ENCODE assay signal across 20 cellular contexts in genomic region chr12:9271875-9272274, GRCh38.
DNase-seq lines count a peak whose midpoint lies in the region; ATAC-seq, FAIRE-seq and TF ChIP-seq lines count a peak whose summit lies in the region.
"Had no signal": no experiment of that assay in that cellular context is flagged by ENCODE, and none has a peak within 500 bp of the region (broad histone marks: within the 10 kb centered on the region; RNA-seq: fewer than 3 reads in every experiment).

No MANE protein-coding gene starts in this region.

- intact Hi-C loops in left cardiac atrium (cut with DNase I): no loop called here
- intact Hi-C loops in left ventricle myocardium superior (cut with micrococcal nuclease): no loop called here

- no peak overlapping the region for H3K4me3 ChIP-seq in fibroblast of villous mesenchyme (ENCODE audit: low read depth, low read length)
- H3K4me3 ChIP-seq: BLaER1, GM12878, GM23248 had no signal

- peak; percentile 57 to 75 for ATAC-seq in left cardiac atrium
- ATAC-seq in left ventricle myocardium superior: no peak
- ATAC-seq: CD8-positive, alpha-beta T cell; GM12878 had no signal

- FAIRE-seq in urothelium cell line (lab: Jason Lieb, UNC) (peak; percentile 9), D721Med (lab: Jason Lieb, UNC) (no peak)
- FAIRE-seq: GM12878, GM19239, H1 had no signal

- DNase-seq in left cardiac atrium (peak; percentile 15), left ventricle myocardium superior (no peak), fibroblast of villous mesenchyme (ENCODE audit: low read depth) (peak; percentile 7), urothelium cell line (ENCODE audit: low spot score) (no peak), D721Med (ENCODE audit: insufficient read length, low spot score) (no peak), AG08396 (ENCODE audit: low spot score) (no peak)
- DNase-seq: Caco-2; CD4-positive, CD25-positive, alpha-beta regulatory T cell; CD8-positive, alpha-beta T cell; DMS 273 treated with DMSO at 0.1 percent for 48 hours; DMS79; EL; GDM1; GM23248; H7; HCEC 1CT had no signal

- TF ChIP-seq CTCF in fibroblast of villous mesenchyme (IDR thresholded peaks at IDR 0.05; ENCODE audit: insufficient read depth, low read depth, low read length) (no peak), D721Med (IDR thresholded peaks at IDR 0.05; ENCODE audit: insufficient read depth, missing control alignments) (no peak)

Comparison
In these comparisons a context has a peak if more than half of its experiments do, and no peak if none do; other contexts are left out.
1. DNase-seq: peak in left cardiac atrium (single experiment) and fibroblast of villous mesenchyme (single experiment); none in left ventricle myocardium superior (single experiment), urothelium cell line (single experiment), D721Med (single experiment) and AG08396 (single experiment).